ENCODE assay signal across 31 cellular contexts in genomic region chr20:46634528-46634927, GRCh38. TPM values are rescaled to one million over a fixed set of nuclear protein-coding genes. Genes with fewer than 3 reads are reported as not detected.
"Had no signal": no experiment of that assay in that cellular context is flagged by ENCODE, and none has a peak within 500 bp of the region (broad histone marks: within the 10 kb centered on the region; RNA-seq: fewer than 3 reads in every experiment).

No MANE protein-coding gene starts in this region.

- H3K4me1 Mint-ChIP-seq: activated CD4-positive, alpha-beta T cell treated with anti-CD3 and anti-CD28 coated beads for 36 hours; activated naive CD4-positive, alpha-beta T cell treated with anti-CD3 and anti-CD28 coated beads, Interleukin-2, amount 50 U/mL, for 24 hours had no signal

- H3K9me3 ChIP-seq: body of pancreas, MG63, SJCRH30, SK-N-SH had no signal

- H3K4me2 ChIP-seq: SK-N-SH had no signal

- H3K4me3 ChIP-seq: body of pancreas, MG63, SJCRH30 had no signal

- H3K9me3 Mint-ChIP-seq: activated CD4-positive, alpha-beta memory T cell treated with anti-CD3 and anti-CD28 coated beads, Interleukin-2, amount 10 ng/mL, durations not matched to agents 7 days and 5 days had no signal

- H3K4me3 Mint-ChIP-seq: activated CD4-positive, alpha-beta memory T cell treated with anti-CD3 and anti-CD28 coated beads, Interleukin-2, amount 10 ng/mL, durations not matched to agents 7 days and 5 days; activated CD4-positive, alpha-beta T cell treated with anti-CD3 and anti-CD28 coated beads for 36 hours; activated naive CD4-positive, alpha-beta T cell treated with anti-CD3 and anti-CD28 coated beads, Interleukin-2, amount 50 U/mL, for 24 hours; activated T-cell treated with anti-CD3 and anti-CD28 coated beads, Interleukin-2, amount 50 U/mL, for 24 hours; activated T-helper 1 cell treated with anti-CD3 and anti-CD28 coated beads, Interleukin-12 subunit alpha, Interleukin-12 subunit beta, Interleukin-2, Interleukin-4 antibody, amounts not matched to agents 30 ng/mL and 10 ng/mL and 1 ng/mL, durations not matched to agents 14 hours and 24 hours and 36 hours had no signal

- ATAC-seq: activated CD4-positive, alpha-beta T cell treated with anti-CD3 and anti-CD28 coated beads for 36 hours; body of pancreas had no signal

- H3K27me3 ChIP-seq: body of pancreas, SJCRH30 had no signal

- H3K27ac Mint-ChIP-seq: activated CD4-positive, alpha-beta memory T cell treated with anti-CD3 and anti-CD28 coated beads, Interleukin-2, amount 10 ng/mL, durations not matched to agents 7 days and 5 days; activated CD4-positive, alpha-beta T cell treated with anti-CD3 and anti-CD28 coated beads for 36 hours; activated naive CD4-positive, alpha-beta T cell treated with anti-CD3 and anti-CD28 coated beads, Interleukin-2, amount 50 U/mL, for 24 hours; activated T-cell treated with anti-CD3 and anti-CD28 coated beads, Interleukin-2, amount 50 U/mL, for 24 hours; activated T-helper 1 cell treated with anti-CD3 and anti-CD28 coated beads, Interleukin-12 subunit alpha, Interleukin-12 subunit beta, Interleukin-2, Interleukin-4 antibody, amounts not matched to agents 30 ng/mL and 10 ng/mL and 1 ng/mL, durations not matched to agents 14 hours and 24 hours and 36 hours had no signal

- H3K27ac ChIP-seq: body of pancreas, SJCRH30, WERI-Rb-1 had no signal

- DNase-seq: activated CD4-positive, alpha-beta memory T cell treated with anti-CD3 and anti-CD28 coated beads, Interleukin-2, amount 10 ng/mL, durations not matched to agents 7 days and 5 days; activated CD4-positive, alpha-beta T cell treated with anti-CD3 and anti-CD28 coated beads for 36 hours; activated CD4-positive, alpha-beta T cell treated with anti-CD3 and anti-CD28 coated beads, Interleukin-2, amount 50 U/mL, for 1 hour; activated effector memory CD4-positive, alpha-beta T cell treated with Interleukin-2 at 50 U/mL for 16 hours; activated naive CD4-positive, alpha-beta T cell; activated T-cell treated with anti-CD3 and anti-CD28 coated beads, Interleukin-2, amount 50 U/mL, for 24 hours; aorta; central memory CD4-positive, alpha-beta T cell; MG63; MV-4-11; NCI-H1092 treated with DMSO at 0.1 percent for 48 hours; NCI-H1417 treated with DMSO at 0.1 percent for 48 hours; NCI-H1694; NCI-H2029; NCI-H2107; NCI-H2171 treated with DMSO at 0.1 percent for 48 hours; NCI-H226; NCI-H526 treated with DMSO at 0.1 percent for 48 hours; NCI-H82; Right ventricle myocardium superior; RPMI8226; SJCRH30; SK-N-SH; T-helper 1 cell; WERI-Rb-1 had no signal

- H3K36me3 ChIP-seq: MG63, SJCRH30, WERI-Rb-1 had no signal

- H3K9ac ChIP-seq: SK-N-SH had no signal

- H3K4me1 ChIP-seq: body of pancreas, SJCRH30 had no signal

RNA-seq across cellular contexts. Expression of gene SLC13A3, which starts 16.7 kb away (rescaled TPM):
- total RNA-seq: activated CD4-positive, alpha-beta memory T cell treated with anti-CD3 and anti-CD28 coated beads, Interleukin-2, amount 10 ng/mL, durations not matched to agents 7 days and 5 days; activated T-helper 1 cell treated with anti-CD3 and anti-CD28 coated beads, Interleukin-12 subunit alpha, Interleukin-12 subunit beta, Interleukin-2, Interleukin-4 antibody, amounts not matched to agents 30 ng/mL and 10 ng/mL and 1 ng/mL, durations not matched to agents 14 hours and 24 hours and 36 hours; NCI-H460; OCI-LY7; SJCRH30; T-helper 2 cell treated with Interferon-gamma antibody and Interleukin-4, amounts not matched to agents 100 ng/mL and 5 ng/mL, for 36 hours had no signal
